In the genomic region with DNA sequence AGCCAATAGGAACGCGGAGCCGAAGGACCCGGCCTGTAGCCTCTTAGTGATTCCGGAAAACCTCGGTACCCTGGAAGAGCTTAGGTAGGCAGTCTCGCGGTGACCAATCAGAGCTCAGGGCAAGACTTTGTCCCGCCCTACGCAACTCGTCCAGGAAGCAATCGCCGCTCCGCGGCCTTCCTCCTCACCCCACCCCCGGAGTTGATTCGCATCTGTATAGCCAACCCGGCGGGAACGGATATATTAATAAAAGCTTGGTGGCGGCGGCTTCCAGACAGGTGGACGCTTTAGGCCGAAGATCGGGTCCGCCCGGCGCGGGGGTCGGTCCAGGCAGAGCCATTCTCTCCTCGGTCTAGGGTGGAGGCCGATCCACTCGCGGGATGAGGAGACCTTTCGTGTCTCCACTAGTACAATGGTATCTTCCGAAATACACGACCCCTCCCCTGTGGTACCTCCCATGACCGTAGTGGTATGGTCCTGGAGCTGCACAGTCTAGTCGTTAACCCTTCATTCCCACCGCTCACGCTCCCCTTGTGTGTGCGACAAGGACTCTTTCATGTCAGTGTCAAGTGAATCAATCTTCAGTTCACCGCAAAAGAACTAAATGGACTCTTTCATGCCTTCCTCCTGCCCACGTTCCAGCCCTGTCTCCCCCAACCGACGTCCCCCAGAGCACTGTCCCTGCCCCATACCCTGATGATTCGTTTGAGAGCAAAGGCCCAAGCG, we compare ENCODE assay signal across 1 cellular context.
TF ChIP-seq lines count a peak whose summit lies in the region.

No MANE protein-coding gene starts in this region.

TF ChIP-seq in K562, 482 proteins besides CTCF, POLR2A, EP300 and RAD21 (continued from another document and continues in another):
- TF ChIP-seq COPS2 (conservative IDR thresholded peaks at IDR 0.05) (no peak), LEF1 (IDR thresholded peaks at IDR 0.05) (peak; percentile 47; the same call in 1 of the 2 replicates), CXXC5 (CRISPR knock-in tag; IDR thresholded peaks at IDR 0.05) (peak; percentile 94), NFE2 (IDR thresholded peaks at IDR 0.05; ENCODE audit: low read depth) (no peak), CBX5 (IDR thresholded peaks at IDR 0.05; ENCODE audit: borderline replicate concordance, low read depth) (peak; percentile 10; the same call in 1 of the 2 replicates), EP400 (IDR thresholded peaks at IDR 0.05) (peak; percentile 83), MXD1 (CRISPR knock-in tag; IDR thresholded peaks at IDR 0.05; ENCODE audit: borderline replicate concordance, poor library complexity, severe bottlenecking) (no peak), FUS (optimal IDR thresholded peaks at IDR 0.05; ENCODE audit: low read depth, low read length) (no peak), PHF21A (IDR thresholded peaks at IDR 0.05; ENCODE audit: borderline replicate concordance, low read depth) (no peak), ERF (CRISPR knock-in tag; IDR thresholded peaks at IDR 0.05) (0 out of 2 replicates have a peak, but pooled peaks have one; percentile 47), BCLAF1 (IDR thresholded peaks at IDR 0.05; ENCODE audit: borderline replicate concordance in 1 of 2, control insufficient read depth in 1 of 2, low read depth in 2 of 2, low read length in 1 of 2) (peak; percentile 39 to 88; a peak in 2 of 4 replicates), ID3 (CRISPR knock-in tag; IDR thresholded peaks at IDR 0.05) (no peak), ID3 (tag; IDR thresholded peaks at IDR 0.05) (0 out of 2 replicates have a peak, but pooled peaks have one; percentile 44), KLF1 (tag; IDR thresholded peaks at IDR 0.05) (no peak), ZNF280B (CRISPR knock-in tag; IDR thresholded peaks at IDR 0.05) (no peak), ILK (tag; IDR thresholded peaks at IDR 0.05; ENCODE audit: borderline replicate concordance, low read depth) (no peak), ZNF239 (CRISPR knock-in tag; IDR thresholded peaks at IDR 0.05) (no peak), NFE2L1 (tag; IDR thresholded peaks at IDR 0.05; ENCODE audit: borderline replicate concordance, low read depth) (no peak), ARNT (IDR thresholded peaks at IDR 0.05) (peak in 1 of 2 experiments; percentile 22; a peak in 1 of 4 replicates), E2F6 (IDR thresholded peaks at IDR 0.05; ENCODE audit: borderline replicate concordance in 1 of 2, extremely low read depth in 1 of 2, insufficient read depth in 1 of 2, insufficient read length in 1 of 2, low read depth in 1 of 2, low read length in 1 of 2, poor library complexity in 1 of 2, severe bottlenecking in 1 of 2) (no peak), POLR2B (IDR thresholded peaks at IDR 0.05; ENCODE audit: low read depth, partially characterized antibody) (peak; percentile 66), ZNF165 (CRISPR knock-in tag; IDR thresholded peaks at IDR 0.05; ENCODE audit: borderline replicate concordance) (no peak), HNRNPUL1 (IDR thresholded peaks at IDR 0.05; ENCODE audit: low read length) (no peak), CC2D1A (IDR thresholded peaks at IDR 0.05) (no peak), AFF1 (IDR thresholded peaks at IDR 0.05; ENCODE audit: low read depth in 1 of 2, partially characterized antibody in 2 of 2) (peak in 1 of 2 experiments; percentile 22), ZNF217 (CRISPR knock-in tag; IDR thresholded peaks at IDR 0.05) (no peak), THRB (CRISPR knock-in tag; conservative IDR thresholded peaks at IDR 0.05) (no peak)
- TF ChIP-seq, protein P1, sequence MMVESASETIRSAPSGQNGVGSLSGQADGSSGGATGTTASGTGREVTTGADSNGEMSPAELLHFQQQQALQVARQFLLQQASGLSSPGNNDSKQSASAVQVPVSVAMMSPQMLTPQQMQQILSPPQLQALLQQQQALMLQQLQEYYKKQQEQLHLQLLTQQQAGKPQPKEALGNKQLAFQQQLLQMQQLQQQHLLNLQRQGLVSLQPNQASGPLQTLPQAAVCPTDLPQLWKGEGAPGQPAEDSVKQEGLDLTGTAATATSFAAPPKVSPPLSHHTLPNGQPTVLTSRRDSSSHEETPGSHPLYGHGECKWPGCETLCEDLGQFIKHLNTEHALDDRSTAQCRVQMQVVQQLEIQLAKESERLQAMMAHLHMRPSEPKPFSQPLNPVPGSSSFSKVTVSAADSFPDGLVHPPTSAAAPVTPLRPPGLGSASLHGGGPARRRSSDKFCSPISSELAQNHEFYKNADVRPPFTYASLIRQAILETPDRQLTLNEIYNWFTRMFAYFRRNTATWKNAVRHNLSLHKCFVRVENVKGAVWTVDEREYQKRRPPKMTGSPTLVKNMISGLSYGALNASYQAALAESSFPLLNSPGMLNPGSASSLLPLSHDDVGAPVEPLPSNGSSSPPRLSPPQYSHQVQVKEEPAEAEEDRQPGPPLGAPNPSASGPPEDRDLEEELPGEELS (CRISPR knock-in tag; IDR thresholded peaks at IDR 0.05; ENCODE audit: borderline replicate concordance) = no peak
- TF ChIP-seq, protein P2, sequence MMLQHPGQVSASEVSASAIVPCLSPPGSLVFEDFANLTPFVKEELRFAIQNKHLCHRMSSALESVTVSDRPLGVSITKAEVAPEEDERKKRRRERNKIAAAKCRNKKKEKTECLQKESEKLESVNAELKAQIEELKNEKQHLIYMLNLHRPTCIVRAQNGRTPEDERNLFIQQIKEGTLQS (IDR thresholded peaks at IDR 0.05) = 0 out of 2 replicates have a peak, but pooled peaks have one; percentile 6
- TF ChIP-seq, protein P2 (CRISPR knock-in tag; conservative IDR thresholded peaks at IDR 0.05) = no peak
- TF ChIP-seq, protein P3, sequence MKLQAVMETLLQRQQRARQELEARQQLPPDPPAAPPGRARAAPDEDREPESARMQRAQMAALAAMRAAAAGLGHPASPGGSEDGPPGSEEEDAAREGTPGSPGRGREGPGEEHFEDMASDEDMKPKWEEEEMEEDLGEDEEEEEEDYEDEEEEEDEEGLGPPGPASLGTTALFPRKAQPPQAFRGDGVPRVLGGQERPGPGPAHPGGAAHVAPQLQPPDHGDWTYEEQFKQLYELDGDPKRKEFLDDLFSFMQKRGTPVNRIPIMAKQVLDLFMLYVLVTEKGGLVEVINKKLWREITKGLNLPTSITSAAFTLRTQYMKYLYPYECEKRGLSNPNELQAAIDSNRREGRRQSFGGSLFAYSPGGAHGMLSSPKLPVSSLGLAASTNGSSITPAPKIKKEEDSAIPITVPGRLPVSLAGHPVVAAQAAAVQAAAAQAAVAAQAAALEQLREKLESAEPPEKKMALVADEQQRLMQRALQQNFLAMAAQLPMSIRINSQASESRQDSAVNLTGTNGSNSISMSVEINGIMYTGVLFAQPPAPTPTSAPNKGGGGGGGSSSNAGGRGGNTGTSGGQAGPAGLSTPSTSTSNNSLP (IDR thresholded peaks at IDR 0.05; ENCODE audit: borderline replicate concordance, low read depth, low read length) = 0 out of 2 replicates have a peak, but pooled peaks have one; percentile 18
- TF ChIP-seq, protein P4, sequence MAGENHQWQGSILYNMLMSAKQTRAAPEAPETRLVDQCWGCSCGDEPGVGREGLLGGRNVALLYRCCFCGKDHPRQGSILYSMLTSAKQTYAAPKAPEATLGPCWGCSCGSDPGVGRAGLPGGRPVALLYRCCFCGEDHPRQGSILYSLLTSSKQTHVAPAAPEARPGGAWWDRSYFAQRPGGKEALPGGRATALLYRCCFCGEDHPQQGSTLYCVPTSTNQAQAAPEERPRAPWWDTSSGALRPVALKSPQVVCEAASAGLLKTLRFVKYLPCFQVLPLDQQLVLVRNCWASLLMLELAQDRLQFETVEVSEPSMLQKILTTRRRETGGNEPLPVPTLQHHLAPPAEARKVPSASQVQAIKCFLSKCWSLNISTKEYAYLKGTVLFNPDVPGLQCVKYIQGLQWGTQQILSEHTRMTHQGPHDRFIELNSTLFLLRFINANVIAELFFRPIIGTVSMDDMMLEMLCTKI (IDR thresholded peaks at IDR 0.05; ENCODE audit: partially characterized antibody) = no peak
